ENCODE assay signal across 10 cellular contexts in genomic region chr4:168815373-168816345, GRCh38.
DNase-seq lines count a peak whose midpoint lies in the region; ATAC-seq and TF ChIP-seq lines count a peak whose summit lies in the region.
"Had no signal": no experiment of that assay in that cellular context is flagged by ENCODE, and none has a peak within 500 bp of the region (broad histone marks: within the 10 kb centered on the region; RNA-seq: fewer than 3 reads in every experiment).

No MANE protein-coding gene starts in this region.

- no peaks in the 10 kb centered on the region for H3K36me3 ChIP-seq in brain microvascular endothelial cell (replicated peaks)
- no peaks in the 10 kb centered on the region for H3K36me3 ChIP-seq in iPS-18a (ENCODE audit: control insufficient read depth, low read depth, low read length)

- H3K27ac Mint-ChIP-seq in activated CD8-positive, alpha-beta memory T cell treated with anti-CD3 and anti-CD28 coated beads, Interleukin-2, amount 10 ng/mL, durations not matched to agents 7 days and 5 days: no peak overlapping the region

- no peak for TF ChIP-seq CTCF in brain microvascular endothelial cell (IDR thresholded peaks at IDR 0.05; ENCODE audit: low read depth, low read length, missing control alignments)
- TF ChIP-seq CTCF in GM10266 (IDR thresholded peaks at IDR 0.05; ENCODE audit: control insufficient read depth, insufficient read depth, low read depth, missing control alignments): no peak

- in situ Hi-C loops in brain microvascular endothelial cell (cut with HindIII; ENCODE audit: low pct_ligation_motif_present, low sequenced_read_pairs): no loop called here

- peak overlapping the region; percentile 33 for H3K9ac ChIP-seq in iPS-18a (ENCODE audit: low read length)

- no peaks in the 10 kb centered on the region for H3K9me3 Mint-ChIP-seq in activated CD8-positive, alpha-beta memory T cell treated with anti-CD3 and anti-CD28 coated beads, Interleukin-2, amount 10 ng/mL, durations not matched to agents 7 days and 5 days (ENCODE audit: low read depth)

- DNase-seq in ELF-1 (ENCODE audit: low read depth, low spot score) (peak; percentile 47), brain microvascular endothelial cell (no peak), retina (peak; percentile 62), GM10266 (ENCODE audit: extremely low spot score) (no peak), NCI-H2227 treated with DMSO at 0.1 percent for 48 hours (lab: John Stamatoyannopoulos, UW) (no peak)
- no peak for DNase-seq in activated CD8-positive, alpha-beta memory T cell treated with anti-CD3 and anti-CD28 coated beads, Interleukin-2, amount 10 ng/mL, durations not matched to agents 7 days and 5 days
- DNase-seq: activated naive CD4-positive, alpha-beta T cell treated with anti-CD3 and anti-CD28 coated beads, Interleukin-2, amount 50 U/mL, for 16 hours; T1000 had no signal

- no peak for ATAC-seq in activated CD8-positive, alpha-beta memory T cell treated with anti-CD3 and anti-CD28 coated beads, Interleukin-2, amount 10 ng/mL, durations not matched to agents 7 days and 5 days
- no peak for ATAC-seq in GM21825 (IDR thresholded peaks at IDR 0.05; ENCODE audit: unreplicated experiment)

- H3K4me3 ChIP-seq in brain microvascular endothelial cell (ENCODE audit: low read depth, low read length) (no peak overlapping the region), iPS-18a (ENCODE audit: low read length) (no peak overlapping the region)

- H3K27me3 ChIP-seq in brain microvascular endothelial cell (replicated peaks) (no peaks in the 10 kb centered on the region), iPS-18a (ENCODE audit: control insufficient read depth, insufficient read depth, low read length) (no peaks in the 10 kb centered on the region)

- H3K9me3 ChIP-seq in iPS-18a (ENCODE audit: control insufficient read depth, low read depth, low read length): no peaks in the 10 kb centered on the region

- peaks cover 42% of the 10 kb centered on the region for H3K4me1 ChIP-seq in iPS-18a (ENCODE audit: control insufficient read depth, low read depth, low read length)

- peaks cover 69% of the 10 kb centered on the region for H3K27me3 Mint-ChIP-seq in activated CD8-positive, alpha-beta memory T cell treated with anti-CD3 and anti-CD28 coated beads, Interleukin-2, amount 10 ng/mL, durations not matched to agents 7 days and 5 days

- H3K36me3 Mint-ChIP-seq in activated CD8-positive, alpha-beta memory T cell treated with anti-CD3 and anti-CD28 coated beads, Interleukin-2, amount 10 ng/mL, durations not matched to agents 7 days and 5 days: no peaks in the 10 kb centered on the region

- CTCF ChIA-PET in activated CD8-positive, alpha-beta memory T cell treated with anti-CD3 and anti-CD28 coated beads, Interleukin-2, amount 10 ng/mL, durations not matched to agents 7 days and 5 days (lab: Charles Lee): interaction anchor here (0.7 kb wide), 1 partner anchor 15 kb away, joined by 3 read pairs; no protein-coding TSS in a partner anchor

- H3K4me3 Mint-ChIP-seq in activated CD8-positive, alpha-beta memory T cell treated with anti-CD3 and anti-CD28 coated beads, Interleukin-2, amount 10 ng/mL, durations not matched to agents 7 days and 5 days: no peak overlapping the region

- H3K4me1 Mint-ChIP-seq in activated CD8-positive, alpha-beta memory T cell treated with anti-CD3 and anti-CD28 coated beads, Interleukin-2, amount 10 ng/mL, durations not matched to agents 7 days and 5 days: peaks cover 9% of the 10 kb centered on the region

- H3K27ac ChIP-seq in brain microvascular endothelial cell (peak overlapping the region; percentile 76), iPS-18a (ENCODE audit: low read length) (peak overlapping the region; percentile 77)

Comparison
In these comparisons a context has a peak if more than half of its experiments do, and no peak if none do; other contexts are left out.
1. DNase-seq: peak in ELF-1 (single experiment) and retina (single experiment); none in brain microvascular endothelial cell (single experiment), GM10266 (single experiment), activated CD8-positive, alpha-beta memory T cell treated with anti-CD3 and anti-CD28 coated beads, Interleukin-2, amount 10 ng/mL, durations not matched to agents 7 days and 5 days (single experiment) and NCI-H2227 treated with DMSO at 0.1 percent for 48 hours (single experiment).